In genomic region chr1:207870279-207871031, GRCh38 we compare ENCODE assay signal across 14 cellular contexts. TPM values are rescaled to one million over a fixed set of nuclear protein-coding genes. Genes with fewer than 3 reads are reported as not detected.
DNase-seq lines count a peak whose midpoint lies in the region; ATAC-seq and TF ChIP-seq lines count a peak whose summit lies in the region.
"Had no signal": no experiment of that assay in that cellular context is flagged by ENCODE, and none has a peak within 500 bp of the region (broad histone marks: within the 10 kb centered on the region; RNA-seq: fewer than 3 reads in every experiment).

No MANE protein-coding gene starts in this region.

- H3K36me3 Mint-ChIP-seq in activated CD4-positive, alpha-beta T cell treated with anti-CD3 and anti-CD28 coated beads for 36 hours (ENCODE audit: low read depth), result peaks cover 21% of the 10 kb centered on the region
- H3K36me3 Mint-ChIP-seq in activated B cell treated with CpG ODN at 0.5 μM for 24 hours (ENCODE audit: low read depth), result peaks cover 20% of the 10 kb centered on the region

- peaks cover 18% of the 10 kb centered on the region for H3K79me2 ChIP-seq in fibroblast of lung (ENCODE audit: control insufficient read depth, insufficient read depth, low read length)

- no peaks in the 10 kb centered on the region for H3K9me3 Mint-ChIP-seq in activated CD4-positive, alpha-beta T cell treated with anti-CD3 and anti-CD28 coated beads for 36 hours (ENCODE audit: low read depth)
- H3K9me3 Mint-ChIP-seq in activated B cell treated with CpG ODN at 0.5 μM for 24 hours, result no peaks in the 10 kb centered on the region
- no peaks in the 10 kb centered on the region for H3K9me3 Mint-ChIP-seq in stimulated activated naive CD8-positive, alpha-beta T cell treated with anti-CD3 and anti-CD28 coated beads, Interleukin-15, amount 100 ng/mL, for 72 hours

- H3K27ac ChIP-seq in fibroblast of lung (ENCODE audit: insufficient read depth, low read length) (no peak overlapping the region), RWPE1 (no peak overlapping the region)

- H3K4me2 ChIP-seq in fibroblast of lung (ENCODE audit: extremely low read depth, insufficient read depth, low read length), result no peak overlapping the region

- no peaks in the 10 kb centered on the region for H4K20me1 ChIP-seq in fibroblast of lung (ENCODE audit: control insufficient read depth, extremely low read depth, insufficient read depth, low read length)

- no peak for DNase-seq in activated CD4-positive, alpha-beta T cell treated with anti-CD3 and anti-CD28 coated beads for 36 hours
- DNase-seq in activated CD4-positive, alpha-beta T cell treated with anti-CD3 and anti-CD28 coated beads for 1 hour, result no peak
- no peak for DNase-seq in activated B cell treated with CpG ODN at 0.5 μM for 24 hours
- DNase-seq in fibroblast of lung (ENCODE audit: low read depth in 2 of 2), result no peak
- no peak for DNase-seq in stimulated activated naive CD8-positive, alpha-beta T cell treated with anti-CD3 and anti-CD28 coated beads, Interleukin-15, amount 100 ng/mL, for 72 hours
- no peak for DNase-seq in RWPE1 (ENCODE audit: low spot score)
- DNase-seq in dermis blood vessel endothelial cell, result no peak
- DNase-seq: DMS79 treated with DMSO at 0.1 percent for 48 hours, NCI-H1930, PC-3 had no signal

- H3K36me3 ChIP-seq in fibroblast of lung (ENCODE audit: control insufficient read depth, insufficient read depth, low read length), result no peaks in the 10 kb centered on the region
- H3K36me3 ChIP-seq: adrenal gland, suprapubic skin had no signal

- peaks cover 76% of the 10 kb centered on the region for H3K4me1 Mint-ChIP-seq in activated CD4-positive, alpha-beta T cell treated with anti-CD3 and anti-CD28 coated beads for 36 hours
- H3K4me1 Mint-ChIP-seq in activated B cell treated with CpG ODN at 0.5 μM for 24 hours, result peaks cover 82% of the 10 kb centered on the region
- H3K4me1 Mint-ChIP-seq in stimulated activated naive CD8-positive, alpha-beta T cell treated with anti-CD3 and anti-CD28 coated beads, Interleukin-15, amount 100 ng/mL, for 72 hours, result peaks cover 78% of the 10 kb centered on the region

- no peak overlapping the region for H3K4me3 ChIP-seq in fibroblast of lung (replicated peaks in 1 of 4; ENCODE audit: control extremely low read depth in 1 of 4, insufficient read depth in 1 of 4, low read depth in 3 of 4, low read length in 4 of 4)
- H3K4me3 ChIP-seq: adrenal gland had no signal

- peaks cover 20% of the 10 kb centered on the region for H3K4me1 ChIP-seq in fibroblast of lung (ENCODE audit: control insufficient read depth, extremely low read depth, insufficient read depth, low read length)

- TF ChIP-seq CTCF in activated B cell treated with CpG ODN at 0.5 μM for 24 hours (IDR thresholded peaks at IDR 0.05) (no peak), fibroblast of lung (conservative IDR thresholded peaks at IDR 0.05 in 1 of 2, IDR thresholded peaks at IDR 0.05 in 1 of 2; ENCODE audit: low read depth in 1 of 2, low read length in 2 of 2) (no peak), RWPE1 (conservative IDR thresholded peaks at IDR 0.05; ENCODE audit: low read depth) (no peak)

- intact Hi-C loops in activated CD4-positive, alpha-beta T cell treated with anti-CD3 and anti-CD28 coated beads for 36 hours (cut with DNase I, micrococcal nuclease), result loop anchor here in 1 of 2 experiments (5.0 kb wide), 1 partner anchor 1957 kb away; the partner anchor contains the start of gene UTP25
- intact Hi-C loops in activated B cell treated with CpG ODN at 0.5 μM for 24 hours (cut with micrococcal nuclease), result no loop called here

- H3K9ac ChIP-seq in fibroblast of lung (ENCODE audit: insufficient read depth, low read length), result no peak overlapping the region

- no peaks in the 10 kb centered on the region for H3K9me3 ChIP-seq in fibroblast of lung (ENCODE audit: control insufficient read depth, insufficient read depth, low read depth, low read length)
- H3K9me3 ChIP-seq: adrenal gland, suprapubic skin had no signal

- ATAC-seq in activated CD4-positive, alpha-beta T cell treated with anti-CD3 and anti-CD28 coated beads for 36 hours, result no peak
- no peak for ATAC-seq in activated B cell treated with CpG ODN at 0.5 μM for 24 hours (ENCODE audit: low read depth)
- no peak for ATAC-seq in stimulated activated naive CD8-positive, alpha-beta T cell treated with anti-CD3 and anti-CD28 coated beads, Interleukin-15, amount 100 ng/mL, for 72 hours
- no peak for ATAC-seq in HG02642 (IDR thresholded peaks at IDR 0.05; ENCODE audit: poor library complexity, unreplicated experiment)
- ATAC-seq: PC-3 had no signal

- CTCF ChIA-PET in activated CD4-positive, alpha-beta T cell treated with anti-CD3 and anti-CD28 coated beads for 36 hours (lab: Charles Lee), result interaction anchor here (0.6 to 17.2 kb wide), 7 partner anchors 14 to 961 kb away, joined by 3 to 297 read pairs (median 3); no protein-coding TSS in a partner anchor
- CTCF ChIA-PET in activated B cell treated with CpG ODN at 0.5 μM for 24 hours (lab: Charles Lee), result interaction anchor here (0.7 to 17.8 kb wide), 6 partner anchors 10 to 93 kb away, joined by 3 to 397 read pairs (median 47); no protein-coding TSS in a partner anchor
- CTCF ChIA-PET in RWPE1 (lab: Yijun Ruan, JAX), result interaction anchor here (1.5 to 2.6 kb wide), 3 partner anchors 42 to 93 kb away, joined by 4 to 30 read pairs (median 8); no protein-coding TSS in a partner anchor

- peak overlapping the region; percentile 76 for H3K4me3 Mint-ChIP-seq in activated CD4-positive, alpha-beta T cell treated with anti-CD3 and anti-CD28 coated beads for 36 hours
- H3K4me3 Mint-ChIP-seq in activated B cell treated with CpG ODN at 0.5 μM for 24 hours, result peak overlapping the region; percentile 81
- peak overlapping the region; percentile 0 to 82 for H3K4me3 Mint-ChIP-seq in stimulated activated naive CD8-positive, alpha-beta T cell treated with anti-CD3 and anti-CD28 coated beads, Interleukin-15, amount 100 ng/mL, for 72 hours

- H2AFZ ChIP-seq in fibroblast of lung (ENCODE audit: low read length), result peak overlapping the region; percentile 41

- peak overlapping the region; percentile 94 for H3K27ac Mint-ChIP-seq in activated CD4-positive, alpha-beta T cell treated with anti-CD3 and anti-CD28 coated beads for 36 hours
- peak overlapping the region; percentile 79 for H3K27ac Mint-ChIP-seq in activated B cell treated with CpG ODN at 0.5 μM for 24 hours
- H3K27ac Mint-ChIP-seq in stimulated activated naive CD8-positive, alpha-beta T cell treated with anti-CD3 and anti-CD28 coated beads, Interleukin-15, amount 100 ng/mL, for 72 hours, result no peak overlapping the region

- POLR2A ChIA-PET in activated CD4-positive, alpha-beta T cell treated with anti-CD3 and anti-CD28 coated beads for 36 hours (lab: Charles Lee), result interaction anchor here (0.5 kb wide), 1 partner anchor 73 kb away, joined by 3 read pairs; no protein-coding TSS in a partner anchor
- POLR2A ChIA-PET in activated B cell treated with CpG ODN at 0.5 μM for 24 hours (lab: Charles Lee), result interaction anchor here (17.4 kb wide), 1 partner anchor 46 kb away, joined by 547 read pairs; no protein-coding TSS in a partner anchor
- POLR2A ChIA-PET in RWPE1 (lab: Yijun Ruan, JAX; ENCODE audit: low non-redundant PET), result no interaction called here

- no peaks in the 10 kb centered on the region for H3K27me3 ChIP-seq in fibroblast of lung (ENCODE audit: control insufficient read depth, insufficient read depth, low read length)
- H3K27me3 ChIP-seq: adrenal gland, suprapubic skin had no signal

- no peaks in the 10 kb centered on the region for H3K27me3 Mint-ChIP-seq in activated CD4-positive, alpha-beta T cell treated with anti-CD3 and anti-CD28 coated beads for 36 hours
- no peaks in the 10 kb centered on the region for H3K27me3 Mint-ChIP-seq in activated B cell treated with CpG ODN at 0.5 μM for 24 hours
- no peaks in the 10 kb centered on the region for H3K27me3 Mint-ChIP-seq in stimulated activated naive CD8-positive, alpha-beta T cell treated with anti-CD3 and anti-CD28 coated beads, Interleukin-15, amount 100 ng/mL, for 72 hours

RNA-seq across cellular contexts. Expression of gene CD34, which starts 40.5 kb away (rescaled TPM):
- total RNA-seq in activated CD4-positive, alpha-beta T cell treated with anti-CD3 and anti-CD28 coated beads for 36 hours, result under 1 TPM; 0.02 to 0.04 TPM
- not detected in 2 replicates for total RNA-seq in activated B cell treated with CpG ODN at 0.5 μM for 24 hours
- under 0.01 and 0.26 TPM in 2 replicates for total RNA-seq in fibroblast of lung
- polyA plus RNA-seq in fibroblast of lung, result 0.51 and 0.72 TPM in 2 replicates
- 0.33 and 0.53 TPM in 2 replicates for polyA plus RNA-seq in fibroblast of lung (2012)
- polyA minus RNA-seq in fibroblast of lung (ENCODE audit: low replicate concordance), result 0.33 TPM in 1 of 2 replicates, not detected in the other
- total RNA-seq in dermis blood vessel endothelial cell, result 62.4 and 126 TPM in 2 replicates
- total RNA-seq: PC-3 had no signal
- polyA plus RNA-seq: neural cell had no signal

Comparison
In these comparisons a context has a peak if more than half of its experiments do, and no peak if none do; other contexts are left out.
1. H3K27ac Mint-ChIP-seq: peak in activated CD4-positive, alpha-beta T cell treated with anti-CD3 and anti-CD28 coated beads for 36 hours (single experiment) and activated B cell treated with CpG ODN at 0.5 μM for 24 hours (single experiment); none in stimulated activated naive CD8-positive, alpha-beta T cell treated with anti-CD3 and anti-CD28 coated beads, Interleukin-15, amount 100 ng/mL, for 72 hours (0 of 2).
2. RNA of gene CD34, which starts 40.5 kb away (total RNA-seq): 62.4 to 126 TPM in dermis blood vessel endothelial cell; 0.02 to 0.04 TPM in activated CD4-positive, alpha-beta T cell treated with anti-CD3 and anti-CD28 coated beads for 36 hours, not detected in activated B cell treated with CpG ODN at 0.5 μM for 24 hours and under 0.01 to 0.26 TPM in fibroblast of lung; every median in the first group is over 10 times any median in the second.
3. Peak in every context shown above with its lines, with median percentiles within 50 percentile points of each other: H3K4me3 Mint-ChIP-seq.